Comparison of ENCODE assay signal across 8 cellular contexts in the genomic region with DNA sequence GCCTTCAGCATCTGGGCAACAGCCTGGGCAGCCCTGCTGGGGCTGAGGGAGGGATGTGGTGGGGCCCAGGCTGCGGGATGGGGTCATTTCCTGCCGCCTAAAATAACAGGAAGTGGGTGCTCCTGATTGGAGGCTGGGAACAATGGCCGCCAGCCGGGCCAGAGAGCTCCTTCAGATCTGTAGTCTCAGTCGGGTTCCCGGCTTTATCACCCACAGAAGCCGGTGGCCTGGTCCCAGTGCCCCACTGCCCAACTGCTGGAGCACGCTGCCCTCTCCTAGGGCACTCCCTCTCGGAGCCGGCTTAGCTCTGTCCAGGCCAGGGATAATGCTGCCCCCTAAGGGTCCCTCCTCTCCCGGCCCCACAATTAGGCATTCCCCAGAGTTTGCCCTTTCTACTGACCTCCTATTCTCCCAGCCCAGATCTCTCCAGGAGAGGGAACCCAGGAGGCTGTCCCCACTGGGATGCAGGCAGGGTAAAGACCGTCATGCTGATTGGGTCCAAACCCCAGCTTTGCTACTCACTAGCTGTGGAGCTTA. TPM values are rescaled to one million over a fixed set of nuclear protein-coding genes. Genes with fewer than 3 reads are reported as not detected.
DNase-seq lines count a peak whose midpoint lies in the region; ATAC-seq, FAIRE-seq and TF ChIP-seq lines count a peak whose summit lies in the region.

No MANE protein-coding gene starts in this region.

- TF ChIP-seq POLR2A in gastroesophageal sphincter (IDR thresholded peaks at IDR 0.05), result peak in 1 of 2 donors; percentile 27

- peak overlapping the region; percentile 49 for H2AK5ac ChIP-seq in neuronal stem cell (ENCODE audit: low read depth, low read length)

- H4K8ac ChIP-seq in neuronal stem cell (ENCODE audit: low read depth, low read length), result no peak overlapping the region

- H3K14ac ChIP-seq in neuronal stem cell (ENCODE audit: low read length), result peak overlapping the region; percentile 26

- H3K9me3 ChIP-seq in gastroesophageal sphincter, result no peaks in the 10 kb centered on the region
- no peaks in the 10 kb centered on the region for H3K9me3 ChIP-seq in neuronal stem cell (replicated peaks in 1 of 2; ENCODE audit: control insufficient read depth in 2 of 2, insufficient read depth in 1 of 2, low read depth in 1 of 2, low read length in 2 of 2)

- H3K36me3 ChIP-seq in gastroesophageal sphincter, result no peaks in the 10 kb centered on the region
- H3K36me3 ChIP-seq in neuronal stem cell (replicated peaks in 1 of 2; ENCODE audit: control insufficient read depth in 2 of 2, insufficient read depth in 2 of 2, low read length in 2 of 2), result peaks cover 23 to 78% of the 10 kb centered on the region in 2 donors

- no peak overlapping the region for H2BK5ac ChIP-seq in neuronal stem cell (ENCODE audit: low read length)

- H3K4me1 ChIP-seq in gastroesophageal sphincter (peaks cover 2 to 90% (median 64%) of the 10 kb centered on the region in 3 donors), neuronal stem cell (ENCODE audit: control insufficient read depth in 2 of 2, insufficient read depth in 1 of 2, low read depth in 1 of 2, low read length in 2 of 2) (peaks cover 29 to 30% of the 10 kb centered on the region in 2 donors)

- peak overlapping the region; percentile 76 for H3K23ac ChIP-seq in neuronal stem cell (ENCODE audit: low read depth, low read length, poor library complexity)

- TF ChIP-seq EP300 in gastroesophageal sphincter (IDR thresholded peaks at IDR 0.05), result no peak

- H3K27me3 ChIP-seq in gastroesophageal sphincter (no peaks in the 10 kb centered on the region), neuronal stem cell (ENCODE audit: control insufficient read depth in 3 of 3, insufficient read depth in 3 of 3, low read depth in 1 of 3, low read length in 3 of 3) (no peaks in the 10 kb centered on the region)

- TF ChIP-seq CTCF in GM20000 (IDR thresholded peaks at IDR 0.05; ENCODE audit: extremely low read depth, missing control alignments), result peak; percentile 40
- TF ChIP-seq CTCF in gastroesophageal sphincter (IDR thresholded peaks at IDR 0.05), result peak in 3 of 4 experiments; percentile 21 to 49 (median 30)

- no peak overlapping the region for H2BK120ac ChIP-seq in neuronal stem cell (ENCODE audit: low read depth, low read length)

- peaks cover 19% of the 10 kb centered on the region for H3K79me1 ChIP-seq in neuronal stem cell (ENCODE audit: low read depth, low read length)

- H3K4ac ChIP-seq in neuronal stem cell (ENCODE audit: low read length), result no peak overlapping the region

- H3K4me3 ChIP-seq in gastroesophageal sphincter, result peak overlapping the region; percentile 18 to 51
- H3K4me3 ChIP-seq in neuronal stem cell (ENCODE audit: low read length in 2 of 2), result peak overlapping the region; percentile 3 to 52

- no peak overlapping the region for H4K91ac ChIP-seq in neuronal stem cell (ENCODE audit: low read depth, low read length, poor library complexity)

- peak overlapping the region; percentile 51 for H3K9ac ChIP-seq in neuronal stem cell (ENCODE audit: low read depth, low read length, poor library complexity)

- WGBS in gastroesophageal sphincter (ENCODE audit: low coverage in 1 of 2), 2 donors, result 0% methylated on average over 1 to 2 of the region's 12 CpGs
- WGBS in neuronal stem cell (ENCODE audit: extremely low coverage in 2 of 2, insufficient read length in 2 of 2, insufficient replicate concordance in 1 of 2), 2 donors, result no CpG with 5 or more reads among the region's 12 CpGs

- H2AFZ ChIP-seq in neuronal stem cell (ENCODE audit: low read length), result peak overlapping the region; percentile 73

- peak overlapping the region; percentile 72 to 100 (median 95) for H3K27ac ChIP-seq in gastroesophageal sphincter
- H3K27ac ChIP-seq in neuronal stem cell (replicated peaks; ENCODE audit: low read length), result peak overlapping the region; percentile 31

- H2BK15ac ChIP-seq in neuronal stem cell (ENCODE audit: low read length), result no peak overlapping the region

- FAIRE-seq in urothelium cell line (lab: Jason Lieb, UNC), result no peak

- peak overlapping the region; percentile 45 for H3K4me2 ChIP-seq in neuronal stem cell (ENCODE audit: insufficient read depth, low read length, poor library complexity, severe bottlenecking)

- DNase-seq in AG08395 (ENCODE audit: low spot score), result peak; percentile 80
- peak; percentile 75 for DNase-seq in GM20000 (ENCODE audit: low spot score)
- DNase-seq in RKO (ENCODE audit: low spot score), result peak; percentile 59
- DNase-seq in activated gamma-delta T cell treated with anti-CD3 and anti-CD28 coated beads, Interleukin-2, amount 50 U/mL, for 16 hours (ENCODE audit: low read depth), result peak; percentile 42
- no peak for DNase-seq in neuronal stem cell (ENCODE audit: low spot score)
- peak; percentile 81 for DNase-seq in urothelium cell line (ENCODE audit: low spot score)
- no peak for DNase-seq in NK-92 treated with Interleukin-12 subunit alpha and Interleukin-12 subunit beta, amount 100 ng/mL, for 24 hours (lab: John Stamatoyannopoulos, UW)

- peak overlapping the region; percentile 90 for H3K18ac ChIP-seq in neuronal stem cell (ENCODE audit: low read length)

- peak; percentile 47 for ATAC-seq in gastroesophageal sphincter

- no peak overlapping the region for H2BK12ac ChIP-seq in neuronal stem cell (ENCODE audit: low read length)

RNA-seq across cellular contexts. Expression of a gene that starts 5.1 kb away (rescaled TPM):
- total RNA-seq in gastroesophageal sphincter, result 100 to 1,000 TPM; 147 to 243 (median 172) TPM
- 101 TPM for polyA plus RNA-seq in neuronal stem cell (2013, experiment 1 of 2)
- polyA plus RNA-seq in neuronal stem cell (2013, experiment 2 of 2), result 97.7 TPM

RNA-seq across cellular contexts. Expression of a gene that starts 11.7 kb away (rescaled TPM):
- total RNA-seq in gastroesophageal sphincter, result 100 to 1,000 TPM; 102 to 166 (median 129) TPM
- polyA plus RNA-seq in neuronal stem cell (2013, experiment 1 of 2), result 49.3 TPM
- 51.1 TPM for polyA plus RNA-seq in neuronal stem cell (2013, experiment 2 of 2)

RNA-seq across cellular contexts. Expression of a gene that starts 36.0 kb away (rescaled TPM):
- total RNA-seq in gastroesophageal sphincter, result 10 to 100 TPM; 43.3 to 57.8 (median 50.6) TPM
- polyA plus RNA-seq in neuronal stem cell (2013, experiment 1 of 2), result 0.01 TPM
- polyA plus RNA-seq in neuronal stem cell (2013, experiment 2 of 2), result 0.01 TPM

Comparison
In these comparisons a context has a peak if more than half of its experiments do, and no peak if none do; other contexts are left out.
1. DNase-seq: peak in AG08395 (single experiment), GM20000 (single experiment), RKO (single experiment), activated gamma-delta T cell treated with anti-CD3 and anti-CD28 coated beads, Interleukin-2, amount 50 U/mL, for 16 hours (single experiment) and urothelium cell line (single experiment); none in neuronal stem cell (single experiment) and NK-92 treated with Interleukin-12 subunit alpha and Interleukin-12 subunit beta, amount 100 ng/mL, for 24 hours (single experiment).